In the genomic region with DNA sequence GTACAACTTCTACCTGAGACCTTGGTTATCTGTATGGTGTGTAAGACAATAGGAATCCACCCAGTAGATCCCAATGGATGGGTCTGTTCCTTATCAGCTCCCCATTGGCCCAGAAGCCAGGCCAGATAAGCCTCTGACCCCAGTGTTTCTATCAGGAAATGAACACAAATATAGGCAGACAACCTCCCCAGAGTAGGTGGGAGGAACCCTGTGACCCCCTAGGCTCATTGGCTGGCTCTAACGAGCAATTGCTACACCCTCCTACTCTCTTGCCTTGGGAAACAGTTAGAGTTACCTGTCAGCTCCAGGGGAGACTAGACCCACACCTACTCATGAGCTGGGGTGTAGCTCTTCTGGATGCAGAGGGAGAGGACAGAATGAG, we compare ENCODE assay signal across 1 cellular context.
TF ChIP-seq lines count a peak whose summit lies in the region.

No MANE protein-coding gene starts in this region.

TF ChIP-seq in WTC11, 78 proteins besides CTCF, POLR2A, EP300 and RAD21 (continued from another document):
- TF ChIP-seq, protein P1, sequence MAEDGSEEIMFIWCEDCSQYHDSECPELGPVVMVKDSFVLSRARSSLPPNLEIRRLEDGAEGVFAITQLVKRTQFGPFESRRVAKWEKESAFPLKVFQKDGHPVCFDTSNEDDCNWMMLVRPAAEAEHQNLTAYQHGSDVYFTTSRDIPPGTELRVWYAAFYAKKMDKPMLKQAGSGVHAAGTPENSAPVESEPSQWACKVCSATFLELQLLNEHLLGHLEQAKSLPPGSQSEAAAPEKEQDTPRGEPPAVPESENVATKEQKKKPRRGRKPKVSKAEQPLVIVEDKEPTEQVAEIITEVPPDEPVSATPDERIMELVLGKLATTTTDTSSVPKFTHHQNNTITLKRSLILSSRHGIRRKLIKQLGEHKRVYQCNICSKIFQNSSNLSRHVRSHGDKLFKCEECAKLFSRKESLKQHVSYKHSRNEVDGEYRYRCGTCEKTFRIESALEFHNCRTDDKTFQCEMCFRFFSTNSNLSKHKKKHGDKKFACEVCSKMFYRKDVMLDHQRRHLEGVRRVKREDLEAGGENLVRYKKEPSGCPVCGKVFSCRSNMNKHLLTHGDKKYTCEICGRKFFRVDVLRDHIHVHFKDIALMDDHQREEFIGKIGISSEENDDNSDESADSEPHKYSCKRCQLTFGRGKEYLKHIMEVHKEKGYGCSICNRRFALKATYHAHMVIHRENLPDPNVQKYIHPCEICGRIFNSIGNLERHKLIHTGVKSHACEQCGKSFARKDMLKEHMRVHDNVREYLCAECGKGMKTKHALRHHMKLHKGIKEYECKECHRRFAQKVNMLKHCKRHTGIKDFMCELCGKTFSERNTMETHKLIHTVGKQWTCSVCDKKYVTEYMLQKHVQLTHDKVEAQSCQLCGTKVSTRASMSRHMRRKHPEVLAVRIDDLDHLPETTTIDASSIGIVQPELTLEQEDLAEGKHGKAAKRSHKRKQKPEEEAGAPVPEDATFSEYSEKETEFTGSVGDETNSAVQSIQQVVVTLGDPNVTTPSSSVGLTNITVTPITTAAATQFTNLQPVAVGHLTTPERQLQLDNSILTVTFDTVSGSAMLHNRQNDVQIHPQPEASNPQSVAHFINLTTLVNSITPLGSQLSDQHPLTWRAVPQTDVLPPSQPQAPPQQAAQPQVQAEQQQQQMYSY (CRISPR knock-in tag; IDR thresholded peaks at IDR 0.05) = no peak
- TF ChIP-seq SMAD4 (CRISPR knock-in tag; IDR thresholded peaks at IDR 0.05) = no peak
